Comparison of ENCODE assay signal across 1 cellular context in genomic region chr19:4633140-4633967, GRCh38.
TF ChIP-seq lines count a peak whose summit lies in the region.

No MANE protein-coding gene starts in this region.

TF ChIP-seq in HepG2, 621 proteins besides CTCF, POLR2A, EP300 and RAD21 (continued from another document and continues in another):
- no peak for TF ChIP-seq KLF11 (CRISPR knock-in tag; IDR thresholded peaks at IDR 0.05)
- TF ChIP-seq, protein P1, sequence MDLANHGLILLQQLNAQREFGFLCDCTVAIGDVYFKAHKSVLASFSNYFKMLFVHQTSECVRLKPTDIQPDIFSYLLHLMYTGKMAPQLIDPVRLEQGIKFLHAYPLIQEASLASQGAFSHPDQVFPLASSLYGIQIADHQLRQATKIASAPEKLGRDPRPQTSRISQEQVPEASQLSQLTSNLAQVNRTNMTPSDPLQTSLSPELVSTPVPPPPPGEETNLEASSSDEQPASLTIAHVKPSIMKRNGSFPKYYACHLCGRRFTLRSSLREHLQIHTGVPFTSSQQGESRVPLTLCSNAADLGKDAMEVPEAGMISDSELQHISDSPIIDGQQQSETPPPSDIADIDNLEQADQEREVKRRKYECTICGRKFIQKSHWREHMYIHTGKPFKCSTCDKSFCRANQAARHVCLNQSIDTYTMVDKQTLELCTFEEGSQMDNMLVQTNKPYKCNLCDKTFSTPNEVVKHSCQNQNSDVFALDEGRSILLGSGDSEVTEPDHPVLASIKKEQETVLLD (CRISPR knock-in tag; IDR thresholded peaks at IDR 0.05; ENCODE audit: low read depth) = no peak
- TF ChIP-seq ZBTB38 (CRISPR knock-in tag; IDR thresholded peaks at IDR 0.05) = peak; percentile 45; the same call in 1 of the 2 replicates
- TF ChIP-seq MEF2D (CRISPR knock-in tag; IDR thresholded peaks at IDR 0.05) = 0 out of 2 replicates have a peak, but pooled peaks have one; percentile 20
- TF ChIP-seq ZNF772 (CRISPR knock-in tag; IDR thresholded peaks at IDR 0.05) = 0 out of 2 replicates have a peak, but pooled peaks have one; percentile 9
- no peak for TF ChIP-seq TEAD2 (CRISPR knock-in tag; IDR thresholded peaks at IDR 0.05)
- TF ChIP-seq, protein P2, sequence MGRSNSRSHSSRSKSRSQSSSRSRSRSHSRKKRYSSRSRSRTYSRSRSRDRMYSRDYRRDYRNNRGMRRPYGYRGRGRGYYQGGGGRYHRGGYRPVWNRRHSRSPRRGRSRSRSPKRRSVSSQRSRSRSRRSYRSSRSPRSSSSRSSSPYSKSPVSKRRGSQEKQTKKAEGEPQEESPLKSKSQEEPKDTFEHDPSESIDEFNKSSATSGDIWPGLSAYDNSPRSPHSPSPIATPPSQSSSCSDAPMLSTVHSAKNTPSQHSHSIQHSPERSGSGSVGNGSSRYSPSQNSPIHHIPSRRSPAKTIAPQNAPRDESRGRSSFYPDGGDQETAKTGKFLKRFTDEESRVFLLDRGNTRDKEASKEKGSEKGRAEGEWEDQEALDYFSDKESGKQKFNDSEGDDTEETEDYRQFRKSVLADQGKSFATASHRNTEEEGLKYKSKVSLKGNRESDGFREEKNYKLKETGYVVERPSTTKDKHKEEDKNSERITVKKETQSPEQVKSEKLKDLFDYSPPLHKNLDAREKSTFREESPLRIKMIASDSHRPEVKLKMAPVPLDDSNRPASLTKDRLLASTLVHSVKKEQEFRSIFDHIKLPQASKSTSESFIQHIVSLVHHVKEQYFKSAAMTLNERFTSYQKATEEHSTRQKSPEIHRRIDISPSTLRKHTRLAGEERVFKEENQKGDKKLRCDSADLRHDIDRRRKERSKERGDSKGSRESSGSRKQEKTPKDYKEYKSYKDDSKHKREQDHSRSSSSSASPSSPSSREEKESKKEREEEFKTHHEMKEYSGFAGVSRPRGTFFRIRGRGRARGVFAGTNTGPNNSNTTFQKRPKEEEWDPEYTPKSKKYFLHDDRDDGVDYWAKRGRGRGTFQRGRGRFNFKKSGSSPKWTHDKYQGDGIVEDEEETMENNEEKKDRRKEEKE (IDR thresholded peaks at IDR 0.05) = no peak
- no peak for TF ChIP-seq ZNF737 (CRISPR knock-in tag; IDR thresholded peaks at IDR 0.05; ENCODE audit: borderline replicate concordance)
- TF ChIP-seq ZSCAN21 (CRISPR knock-in tag; IDR thresholded peaks at IDR 0.05; ENCODE audit: borderline replicate concordance) = no peak
- no peak; the same call in 1 of the 2 replicates for TF ChIP-seq ZNF350 (CRISPR knock-in tag; IDR thresholded peaks at IDR 0.05; ENCODE audit: borderline replicate concordance, low read depth)
- no peak for TF ChIP-seq ZHX1 (CRISPR knock-in tag; IDR thresholded peaks at IDR 0.05; ENCODE audit: low read depth)
- TF ChIP-seq RNF219 (CRISPR knock-in tag; IDR thresholded peaks at IDR 0.05) = no peak
- no peak for TF ChIP-seq ZFP41 (CRISPR knock-in tag; IDR thresholded peaks at IDR 0.05; ENCODE audit: borderline replicate concordance)
- no peak for TF ChIP-seq POLR2AphosphoS2 (IDR thresholded peaks at IDR 0.05; ENCODE audit: low read depth, low read length)
- TF ChIP-seq ZIK1 (CRISPR knock-in tag; IDR thresholded peaks at IDR 0.05; ENCODE audit: borderline replicate concordance, low read depth) = no peak; the same call in 1 of the 2 replicates
- no peak for TF ChIP-seq ZMAT5 (CRISPR knock-in tag; IDR thresholded peaks at IDR 0.05; ENCODE audit: borderline replicate concordance, low read depth)
- no peak for TF ChIP-seq ZNF572 (CRISPR knock-in tag; IDR thresholded peaks at IDR 0.05)
- TF ChIP-seq ZNF468 (CRISPR knock-in tag; IDR thresholded peaks at IDR 0.05) = no peak
- no peak for TF ChIP-seq FOXK2 (IDR thresholded peaks at IDR 0.05)
- TF ChIP-seq ZNF556 (CRISPR knock-in tag; IDR thresholded peaks at IDR 0.05; ENCODE audit: borderline replicate concordance) = no peak
- TF ChIP-seq MIXL1 (CRISPR knock-in tag; IDR thresholded peaks at IDR 0.05) = no peak
- no peak for TF ChIP-seq TMF1 (CRISPR knock-in tag; IDR thresholded peaks at IDR 0.05; ENCODE audit: low read depth)
- TF ChIP-seq, protein P3, sequence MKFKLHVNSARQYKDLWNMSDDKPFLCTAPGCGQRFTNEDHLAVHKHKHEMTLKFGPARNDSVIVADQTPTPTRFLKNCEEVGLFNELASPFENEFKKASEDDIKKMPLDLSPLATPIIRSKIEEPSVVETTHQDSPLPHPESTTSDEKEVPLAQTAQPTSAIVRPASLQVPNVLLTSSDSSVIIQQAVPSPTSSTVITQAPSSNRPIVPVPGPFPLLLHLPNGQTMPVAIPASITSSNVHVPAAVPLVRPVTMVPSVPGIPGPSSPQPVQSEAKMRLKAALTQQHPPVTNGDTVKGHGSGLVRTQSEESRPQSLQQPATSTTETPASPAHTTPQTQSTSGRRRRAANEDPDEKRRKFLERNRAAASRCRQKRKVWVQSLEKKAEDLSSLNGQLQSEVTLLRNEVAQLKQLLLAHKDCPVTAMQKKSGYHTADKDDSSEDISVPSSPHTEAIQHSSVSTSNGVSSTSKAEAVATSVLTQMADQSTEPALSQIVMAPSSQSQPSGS (CRISPR knock-in tag; IDR thresholded peaks at IDR 0.05) = 0 out of 2 replicates have a peak, but pooled peaks have one; percentile 23
- TF ChIP-seq CBX1 (IDR thresholded peaks at IDR 0.05; ENCODE audit: low read depth) = peak; percentile 61
- no peak for TF ChIP-seq ETV5 (CRISPR knock-in tag; IDR thresholded peaks at IDR 0.05; ENCODE audit: borderline replicate concordance)
- TF ChIP-seq ZNF574 (CRISPR knock-in tag; IDR thresholded peaks at IDR 0.05) = peak; percentile 43; the same call in 1 of the 2 replicates
- TF ChIP-seq ZSCAN29 (CRISPR knock-in tag; conservative IDR thresholded peaks at IDR 0.05) = no peak
- no peak for TF ChIP-seq MATR3 (CRISPR knock-in tag; IDR thresholded peaks at IDR 0.05)
- TF ChIP-seq, protein P4, sequence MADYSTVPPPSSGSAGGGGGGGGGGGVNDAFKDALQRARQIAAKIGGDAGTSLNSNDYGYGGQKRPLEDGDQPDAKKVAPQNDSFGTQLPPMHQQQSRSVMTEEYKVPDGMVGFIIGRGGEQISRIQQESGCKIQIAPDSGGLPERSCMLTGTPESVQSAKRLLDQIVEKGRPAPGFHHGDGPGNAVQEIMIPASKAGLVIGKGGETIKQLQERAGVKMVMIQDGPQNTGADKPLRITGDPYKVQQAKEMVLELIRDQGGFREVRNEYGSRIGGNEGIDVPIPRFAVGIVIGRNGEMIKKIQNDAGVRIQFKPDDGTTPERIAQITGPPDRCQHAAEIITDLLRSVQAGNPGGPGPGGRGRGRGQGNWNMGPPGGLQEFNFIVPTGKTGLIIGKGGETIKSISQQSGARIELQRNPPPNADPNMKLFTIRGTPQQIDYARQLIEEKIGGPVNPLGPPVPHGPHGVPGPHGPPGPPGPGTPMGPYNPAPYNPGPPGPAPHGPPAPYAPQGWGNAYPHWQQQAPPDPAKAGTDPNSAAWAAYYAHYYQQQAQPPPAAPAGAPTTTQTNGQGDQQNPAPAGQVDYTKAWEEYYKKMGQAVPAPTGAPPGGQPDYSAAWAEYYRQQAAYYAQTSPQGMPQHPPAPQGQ (CRISPR knock-in tag; IDR thresholded peaks at IDR 0.05; ENCODE audit: borderline replicate concordance) = no peak
- TF ChIP-seq, protein P5, sequence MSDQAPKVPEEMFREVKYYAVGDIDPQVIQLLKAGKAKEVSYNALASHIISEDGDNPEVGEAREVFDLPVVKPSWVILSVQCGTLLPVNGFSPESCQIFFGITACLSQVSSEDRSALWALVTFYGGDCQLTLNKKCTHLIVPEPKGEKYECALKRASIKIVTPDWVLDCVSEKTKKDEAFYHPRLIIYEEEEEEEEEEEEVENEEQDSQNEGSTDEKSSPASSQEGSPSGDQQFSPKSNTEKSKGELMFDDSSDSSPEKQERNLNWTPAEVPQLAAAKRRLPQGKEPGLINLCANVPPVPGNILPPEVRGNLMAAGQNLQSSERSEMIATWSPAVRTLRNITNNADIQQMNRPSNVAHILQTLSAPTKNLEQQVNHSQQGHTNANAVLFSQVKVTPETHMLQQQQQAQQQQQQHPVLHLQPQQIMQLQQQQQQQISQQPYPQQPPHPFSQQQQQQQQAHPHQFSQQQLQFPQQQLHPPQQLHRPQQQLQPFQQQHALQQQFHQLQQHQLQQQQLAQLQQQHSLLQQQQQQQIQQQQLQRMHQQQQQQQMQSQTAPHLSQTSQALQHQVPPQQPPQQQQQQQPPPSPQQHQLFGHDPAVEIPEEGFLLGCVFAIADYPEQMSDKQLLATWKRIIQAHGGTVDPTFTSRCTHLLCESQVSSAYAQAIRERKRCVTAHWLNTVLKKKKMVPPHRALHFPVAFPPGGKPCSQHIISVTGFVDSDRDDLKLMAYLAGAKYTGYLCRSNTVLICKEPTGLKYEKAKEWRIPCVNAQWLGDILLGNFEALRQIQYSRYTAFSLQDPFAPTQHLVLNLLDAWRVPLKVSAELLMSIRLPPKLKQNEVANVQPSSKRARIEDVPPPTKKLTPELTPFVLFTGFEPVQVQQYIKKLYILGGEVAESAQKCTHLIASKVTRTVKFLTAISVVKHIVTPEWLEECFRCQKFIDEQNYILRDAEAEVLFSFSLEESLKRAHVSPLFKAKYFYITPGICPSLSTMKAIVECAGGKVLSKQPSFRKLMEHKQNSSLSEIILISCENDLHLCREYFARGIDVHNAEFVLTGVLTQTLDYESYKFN (CRISPR knock-in tag; conservative IDR thresholded peaks at IDR 0.05) = no peak
- TF ChIP-seq NR3C1 (CRISPR knock-in tag; IDR thresholded peaks at IDR 0.05) = no peak
- TF ChIP-seq NR2F6 (IDR thresholded peaks at IDR 0.05) = no peak
- TF ChIP-seq NR2F6 (CRISPR knock-in tag; IDR thresholded peaks at IDR 0.05) = peak; percentile 61
- TF ChIP-seq ZNF354B (CRISPR knock-in tag; IDR thresholded peaks at IDR 0.05) = no peak
- TF ChIP-seq ZNF484 (CRISPR knock-in tag; IDR thresholded peaks at IDR 0.05; ENCODE audit: borderline replicate concordance, low read depth) = no peak
- no peak for TF ChIP-seq ISX (CRISPR knock-in tag; conservative IDR thresholded peaks at IDR 0.05)
- TF ChIP-seq IKZF4 (CRISPR knock-in tag; IDR thresholded peaks at IDR 0.05; ENCODE audit: borderline replicate concordance, low read depth, not compliant biosample characterization) = no peak
- no peak for TF ChIP-seq GLMP (CRISPR knock-in tag; IDR thresholded peaks at IDR 0.05; ENCODE audit: borderline replicate concordance)
- no peak for TF ChIP-seq RORA (CRISPR knock-in tag; IDR thresholded peaks at IDR 0.05)
- TF ChIP-seq ZFP1 (CRISPR knock-in tag; IDR thresholded peaks at IDR 0.05) = 0 out of 2 replicates have a peak, but pooled peaks have one; percentile 29
- TF ChIP-seq ZFP62 (CRISPR knock-in tag; IDR thresholded peaks at IDR 0.05) = no peak
- TF ChIP-seq PAF1 (CRISPR knock-in tag; IDR thresholded peaks at IDR 0.05) = no peak
- no peak for TF ChIP-seq ZNF644 (CRISPR knock-in tag; IDR thresholded peaks at IDR 0.05; ENCODE audit: low read depth)
